ENCODE assay signal across 9 cellular contexts in the genomic region with DNA sequence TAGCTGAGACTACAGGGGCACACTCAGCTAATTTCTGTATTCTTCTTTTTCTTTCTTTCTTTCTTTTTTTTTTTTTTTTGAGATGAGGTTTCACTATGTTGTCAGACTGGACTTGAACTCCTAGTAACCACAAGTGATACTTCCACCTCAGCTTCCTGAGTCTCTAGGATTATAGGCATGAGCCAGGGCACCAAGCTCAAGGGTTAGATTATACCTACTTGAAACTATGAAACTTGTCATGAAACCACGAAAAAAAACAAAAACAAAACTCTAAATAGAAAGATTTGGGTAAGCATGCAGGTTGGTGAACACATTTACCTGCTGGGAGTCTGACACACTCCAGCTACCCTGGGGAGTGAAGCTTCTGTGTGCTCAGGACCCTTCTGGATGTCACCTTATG.
"Had no signal": no experiment of that assay in that cellular context is flagged by ENCODE, and none has a peak within 500 bp of the region (broad histone marks: within the 10 kb centered on the region; RNA-seq: fewer than 3 reads in every experiment).

No MANE protein-coding gene starts in this region.

- H3K9me3 ChIP-seq: HAP-1 had no signal

- DNase-seq: GM23248, GOT3, H7, HFFc6, IMR-90, KG1 had no signal

- H2AFZ ChIP-seq: GM23248 had no signal

- H3K4me3 ChIP-seq: GM23248, HAP-1, K562 had no signal

- H3K9ac ChIP-seq: GM23248 had no signal

- H3K36me3 ChIP-seq: HAP-1 had no signal

- H3K4me1 ChIP-seq: HAP-1 had no signal

- H3K27ac ChIP-seq: GM23248 had no signal

- ATAC-seq: HCT116, K562 had no signal
